1 cellular context compared by ENCODE assay signal in the genomic region with DNA sequence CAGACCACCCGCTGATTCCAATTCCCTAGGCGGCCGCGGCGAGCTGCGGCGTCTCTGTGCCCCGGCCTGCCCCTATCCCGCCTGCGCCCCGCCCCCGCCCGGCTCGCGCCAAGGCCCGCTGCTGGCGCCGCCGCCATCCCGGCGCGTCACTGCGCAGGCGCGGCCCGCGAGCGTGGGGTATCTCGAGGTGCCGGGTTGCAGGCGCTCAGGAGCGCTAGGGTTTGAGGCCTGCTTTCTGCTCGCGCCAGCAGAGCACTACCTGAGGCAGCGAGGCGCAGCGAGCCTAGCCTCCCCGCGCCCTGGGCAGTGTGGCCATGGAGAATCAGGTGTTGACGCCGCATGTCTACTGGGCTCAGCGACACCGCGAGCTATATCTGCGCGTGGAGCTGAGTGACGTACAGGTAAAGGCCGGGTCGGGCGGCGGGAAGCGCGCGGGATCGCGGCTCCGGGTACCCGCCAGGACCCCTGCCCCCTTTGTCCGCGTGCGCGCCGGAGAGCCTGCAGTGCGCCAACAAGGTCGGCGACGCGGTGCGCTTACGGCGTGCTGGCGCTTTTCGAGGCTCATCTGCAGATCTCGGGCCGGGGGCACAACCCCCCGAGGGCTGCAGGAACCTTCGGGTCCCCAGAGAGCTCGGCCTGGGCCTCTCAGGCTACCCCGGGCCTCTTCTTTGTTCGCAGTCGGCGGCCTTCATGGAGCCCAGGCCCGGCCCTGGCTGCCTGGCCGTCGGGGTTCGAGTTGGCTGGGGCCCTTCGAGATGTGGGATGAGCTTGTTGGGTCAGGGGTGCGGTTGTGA.
TF ChIP-seq lines count a peak whose summit lies in the region.

A gene with protein sequence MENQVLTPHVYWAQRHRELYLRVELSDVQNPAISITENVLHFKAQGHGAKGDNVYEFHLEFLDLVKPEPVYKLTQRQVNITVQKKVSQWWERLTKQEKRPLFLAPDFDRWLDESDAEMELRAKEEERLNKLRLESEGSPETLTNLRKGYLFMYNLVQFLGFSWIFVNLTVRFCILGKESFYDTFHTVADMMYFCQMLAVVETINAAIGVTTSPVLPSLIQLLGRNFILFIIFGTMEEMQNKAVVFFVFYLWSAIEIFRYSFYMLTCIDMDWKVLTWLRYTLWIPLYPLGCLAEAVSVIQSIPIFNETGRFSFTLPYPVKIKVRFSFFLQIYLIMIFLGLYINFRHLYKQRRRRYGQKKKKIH (plus strand): TSS at position 146 of the 794 bp plus-strand sequence. CDS start 169 bp downstream, at position 315.

TF ChIP-seq in HepG2, 621 proteins besides CTCF, POLR2A, EP300 and RAD21 (continued from another document and continues in another):
- TF ChIP-seq, protein P1, sequence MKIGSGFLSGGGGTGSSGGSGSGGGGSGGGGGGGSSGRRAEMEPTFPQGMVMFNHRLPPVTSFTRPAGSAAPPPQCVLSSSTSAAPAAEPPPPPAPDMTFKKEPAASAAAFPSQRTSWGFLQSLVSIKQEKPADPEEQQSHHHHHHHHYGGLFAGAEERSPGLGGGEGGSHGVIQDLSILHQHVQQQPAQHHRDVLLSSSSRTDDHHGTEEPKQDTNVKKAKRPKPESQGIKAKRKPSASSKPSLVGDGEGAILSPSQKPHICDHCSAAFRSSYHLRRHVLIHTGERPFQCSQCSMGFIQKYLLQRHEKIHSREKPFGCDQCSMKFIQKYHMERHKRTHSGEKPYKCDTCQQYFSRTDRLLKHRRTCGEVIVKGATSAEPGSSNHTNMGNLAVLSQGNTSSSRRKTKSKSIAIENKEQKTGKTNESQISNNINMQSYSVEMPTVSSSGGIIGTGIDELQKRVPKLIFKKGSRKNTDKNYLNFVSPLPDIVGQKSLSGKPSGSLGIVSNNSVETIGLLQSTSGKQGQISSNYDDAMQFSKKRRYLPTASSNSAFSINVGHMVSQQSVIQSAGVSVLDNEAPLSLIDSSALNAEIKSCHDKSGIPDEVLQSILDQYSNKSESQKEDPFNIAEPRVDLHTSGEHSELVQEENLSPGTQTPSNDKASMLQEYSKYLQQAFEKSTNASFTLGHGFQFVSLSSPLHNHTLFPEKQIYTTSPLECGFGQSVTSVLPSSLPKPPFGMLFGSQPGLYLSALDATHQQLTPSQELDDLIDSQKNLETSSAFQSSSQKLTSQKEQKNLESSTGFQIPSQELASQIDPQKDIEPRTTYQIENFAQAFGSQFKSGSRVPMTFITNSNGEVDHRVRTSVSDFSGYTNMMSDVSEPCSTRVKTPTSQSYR (CRISPR knock-in tag; IDR thresholded peaks at IDR 0.05; ENCODE audit: borderline replicate concordance) = peak; percentile 62
- TF ChIP-seq ZNF484 (CRISPR knock-in tag; IDR thresholded peaks at IDR 0.05; ENCODE audit: borderline replicate concordance, low read depth) (peak; percentile 31; the same call in 1 of the 2 replicates), ZNF619 (CRISPR knock-in tag; IDR thresholded peaks at IDR 0.05) (peak; percentile 61; the same call in 1 of the 2 replicates), FOXO1 (CRISPR knock-in tag; IDR thresholded peaks at IDR 0.05) (no peak), ZNF136 (CRISPR knock-in tag; IDR thresholded peaks at IDR 0.05; ENCODE audit: low read depth) (no peak), TP53 (CRISPR knock-in tag; conservative IDR thresholded peaks at IDR 0.05) (0 out of 2 replicates have a peak, but pooled peaks have one; percentile 42), ZNF337 (CRISPR knock-in tag; IDR thresholded peaks at IDR 0.05; ENCODE audit: borderline replicate concordance, low read depth) (no peak), RXRB (CRISPR knock-in tag; IDR thresholded peaks at IDR 0.05; ENCODE audit: borderline replicate concordance) (peak; percentile 48; the same call in 1 of the 2 replicates), FOSL1 (CRISPR knock-in tag; IDR thresholded peaks at IDR 0.05; ENCODE audit: borderline replicate concordance) (no peak), FIP1L1 (IDR thresholded peaks at IDR 0.05; ENCODE audit: borderline replicate concordance, insufficient read depth, low read depth, low read length) (no peak), KLF6 (CRISPR knock-in tag; IDR thresholded peaks at IDR 0.05) (peak; percentile 84), SMAD3 (CRISPR knock-in tag; IDR thresholded peaks at IDR 0.05) (0 out of 2 replicates have a peak, but pooled peaks have one; percentile 23), ZNF414 (CRISPR knock-in tag; IDR thresholded peaks at IDR 0.05) (no peak), ZNF333 (CRISPR knock-in tag; IDR thresholded peaks at IDR 0.05; ENCODE audit: borderline replicate concordance) (peak; percentile 89; the same call in 1 of the 2 replicates), ZSCAN9 (CRISPR knock-in tag; IDR thresholded peaks at IDR 0.05; ENCODE audit: borderline replicate concordance) (peak; percentile 35; the same call in 1 of the 2 replicates), TAF1 (CRISPR knock-in tag; IDR thresholded peaks at IDR 0.05) (peak; percentile 91), SMAD9 (CRISPR knock-in tag; IDR thresholded peaks at IDR 0.05) (peak; percentile 73; the same call in 1 of the 2 replicates), ZC3H13 (CRISPR knock-in tag; IDR thresholded peaks at IDR 0.05) (peak; percentile 33; the same call in 1 of the 2 replicates), KLF16 (CRISPR knock-in tag; IDR thresholded peaks at IDR 0.05) (peak in 1 of 2 experiments; percentile 58; a peak in 1 of 4 replicates), ZNF749 (CRISPR knock-in tag; IDR thresholded peaks at IDR 0.05; ENCODE audit: borderline replicate concordance) (peak; percentile 91), ZNF704 (CRISPR knock-in tag; IDR thresholded peaks at IDR 0.05; ENCODE audit: borderline replicate concordance) (peak; percentile 95; the same call in 1 of the 2 replicates), ZFP90 (CRISPR knock-in tag; IDR thresholded peaks at IDR 0.05; ENCODE audit: borderline replicate concordance) (peak; percentile 87; the same call in 1 of the 2 replicates), GTF3A (CRISPR knock-in tag; conservative IDR thresholded peaks at IDR 0.05) (0 out of 2 replicates have a peak, but pooled peaks have one; percentile 64), KDM5B (CRISPR knock-in tag; IDR thresholded peaks at IDR 0.05; ENCODE audit: borderline replicate concordance) (peak; percentile 97), AGO1 (IDR thresholded peaks at IDR 0.05; ENCODE audit: low read depth, low read length, poor library complexity, severe bottlenecking) (peak; percentile 65), TBL1XR1 (IDR thresholded peaks at IDR 0.05; ENCODE audit: borderline replicate concordance, low read length, partially characterized antibody) (no peak), HNRNPH1 (optimal IDR thresholded peaks at IDR 0.05; ENCODE audit: low read depth, low read length) (no peak), AHDC1 (CRISPR knock-in tag; IDR thresholded peaks at IDR 0.05; ENCODE audit: borderline replicate concordance) (peak; percentile 65), YEATS2 (CRISPR knock-in tag; IDR thresholded peaks at IDR 0.05; ENCODE audit: borderline replicate concordance) (peak; percentile 82), SIN3B (IDR thresholded peaks at IDR 0.05; ENCODE audit: low read length) (no peak), YEATS4 (CRISPR knock-in tag; IDR thresholded peaks at IDR 0.05; ENCODE audit: borderline replicate concordance) (peak; percentile 94), ZKSCAN1 (IDR thresholded peaks at IDR 0.05; ENCODE audit: low read length) (no peak)
- TF ChIP-seq, protein P2, sequence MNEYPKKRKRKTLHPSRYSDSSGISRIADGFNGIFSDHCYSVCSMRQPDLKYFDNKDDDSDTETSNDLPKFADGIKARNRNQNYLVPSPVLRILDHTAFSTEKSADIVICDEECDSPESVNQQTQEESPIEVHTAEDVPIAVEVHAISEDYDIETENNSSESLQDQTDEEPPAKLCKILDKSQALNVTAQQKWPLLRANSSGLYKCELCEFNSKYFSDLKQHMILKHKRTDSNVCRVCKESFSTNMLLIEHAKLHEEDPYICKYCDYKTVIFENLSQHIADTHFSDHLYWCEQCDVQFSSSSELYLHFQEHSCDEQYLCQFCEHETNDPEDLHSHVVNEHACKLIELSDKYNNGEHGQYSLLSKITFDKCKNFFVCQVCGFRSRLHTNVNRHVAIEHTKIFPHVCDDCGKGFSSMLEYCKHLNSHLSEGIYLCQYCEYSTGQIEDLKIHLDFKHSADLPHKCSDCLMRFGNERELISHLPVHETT (CRISPR knock-in tag; conservative IDR thresholded peaks at IDR 0.05) = peak; percentile 38; the same call in 1 of the 2 replicates
- TF ChIP-seq, protein P3, sequence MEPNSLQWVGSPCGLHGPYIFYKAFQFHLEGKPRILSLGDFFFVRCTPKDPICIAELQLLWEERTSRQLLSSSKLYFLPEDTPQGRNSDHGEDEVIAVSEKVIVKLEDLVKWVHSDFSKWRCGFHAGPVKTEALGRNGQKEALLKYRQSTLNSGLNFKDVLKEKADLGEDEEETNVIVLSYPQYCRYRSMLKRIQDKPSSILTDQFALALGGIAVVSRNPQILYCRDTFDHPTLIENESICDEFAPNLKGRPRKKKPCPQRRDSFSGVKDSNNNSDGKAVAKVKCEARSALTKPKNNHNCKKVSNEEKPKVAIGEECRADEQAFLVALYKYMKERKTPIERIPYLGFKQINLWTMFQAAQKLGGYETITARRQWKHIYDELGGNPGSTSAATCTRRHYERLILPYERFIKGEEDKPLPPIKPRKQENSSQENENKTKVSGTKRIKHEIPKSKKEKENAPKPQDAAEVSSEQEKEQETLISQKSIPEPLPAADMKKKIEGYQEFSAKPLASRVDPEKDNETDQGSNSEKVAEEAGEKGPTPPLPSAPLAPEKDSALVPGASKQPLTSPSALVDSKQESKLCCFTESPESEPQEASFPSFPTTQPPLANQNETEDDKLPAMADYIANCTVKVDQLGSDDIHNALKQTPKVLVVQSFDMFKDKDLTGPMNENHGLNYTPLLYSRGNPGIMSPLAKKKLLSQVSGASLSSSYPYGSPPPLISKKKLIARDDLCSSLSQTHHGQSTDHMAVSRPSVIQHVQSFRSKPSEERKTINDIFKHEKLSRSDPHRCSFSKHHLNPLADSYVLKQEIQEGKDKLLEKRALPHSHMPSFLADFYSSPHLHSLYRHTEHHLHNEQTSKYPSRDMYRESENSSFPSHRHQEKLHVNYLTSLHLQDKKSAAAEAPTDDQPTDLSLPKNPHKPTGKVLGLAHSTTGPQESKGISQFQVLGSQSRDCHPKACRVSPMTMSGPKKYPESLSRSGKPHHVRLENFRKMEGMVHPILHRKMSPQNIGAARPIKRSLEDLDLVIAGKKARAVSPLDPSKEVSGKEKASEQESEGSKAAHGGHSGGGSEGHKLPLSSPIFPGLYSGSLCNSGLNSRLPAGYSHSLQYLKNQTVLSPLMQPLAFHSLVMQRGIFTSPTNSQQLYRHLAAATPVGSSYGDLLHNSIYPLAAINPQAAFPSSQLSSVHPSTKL (CRISPR knock-in tag; IDR thresholded peaks at IDR 0.05) = peak; percentile 45; the same call in 1 of the 2 replicates
